ENCODE assay signal across 18 cellular contexts in the genomic region with DNA sequence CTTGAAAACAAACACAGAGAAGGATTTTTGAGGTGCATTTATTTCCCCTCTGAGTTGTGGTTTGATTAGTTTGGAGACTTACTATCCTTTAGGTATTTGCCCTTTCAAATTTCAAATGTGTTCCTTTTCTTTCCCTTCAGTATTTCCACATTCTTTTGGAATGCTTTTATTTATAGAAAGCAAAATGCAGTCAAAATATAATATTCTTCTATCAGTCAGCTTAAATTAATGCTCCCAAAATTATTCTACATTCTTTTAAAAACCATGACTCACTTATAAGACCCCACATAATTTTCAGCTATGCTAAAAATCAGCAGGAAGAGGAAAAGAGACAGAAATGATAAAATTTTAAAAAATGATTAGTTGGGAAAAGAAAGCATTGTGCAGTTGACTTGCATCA.
"Had no signal": no experiment of that assay in that cellular context is flagged by ENCODE, and none has a peak within 500 bp of the region (broad histone marks: within the 10 kb centered on the region; RNA-seq: fewer than 3 reads in every experiment).

No MANE protein-coding gene starts in this region.

- H3K4me3 ChIP-seq: heart right ventricle, spleen, testis, tibial nerve, upper lobe of right lung, vagina had no signal

- ATAC-seq: heart right ventricle; left lobe of liver; naive thymus-derived CD4-positive, alpha-beta T cell; stimulated activated naive B cell treated with anti-CD40 and anti-IgM and Interleukin-4, amounts not matched to agents 10 μg/mL and 1 μg/mL and 100 μg/mL, for 72 hours; stimulated activated naive CD8-positive, alpha-beta T cell treated with anti-CD3 and anti-CD28 coated beads, Interleukin-15, amount 100 ng/mL, for 72 hours; upper lobe of right lung had no signal

- DNase-seq: endodermal cell; erythroblast; heart right ventricle; islet precursor cell; mammary epithelial cell; naive thymus-derived CD4-positive, alpha-beta T cell; posterior cingulate gyrus; spleen; stimulated activated CD4-positive, alpha-beta T cell treated with anti-CD3 and anti-CD28 coated beads, Interleukin-15, amount 100 ng/mL, for 24 hours; stimulated activated CD4-positive, alpha-beta T cell treated with anti-CD3 and anti-CD28 coated beads, Interleukin-1b, Interleukin-23, amount 100 ng/mL, for 48 hours; stimulated activated CD4-positive, alpha-beta T cell treated with anti-CD3 and anti-CD28 coated beads, Interleukin-4, amount 100 ng/mL, for 4 hours; stimulated activated naive B cell treated with anti-CD40 and anti-IgM and Interleukin-4, amounts not matched to agents 10 μg/mL and 1 μg/mL and 100 μg/mL, for 72 hours; stimulated activated naive CD8-positive, alpha-beta T cell treated with anti-CD3 and anti-CD28 coated beads, Interleukin-15, amount 100 ng/mL, for 72 hours; testis; upper lobe of right lung had no signal
